In the genomic region with DNA sequence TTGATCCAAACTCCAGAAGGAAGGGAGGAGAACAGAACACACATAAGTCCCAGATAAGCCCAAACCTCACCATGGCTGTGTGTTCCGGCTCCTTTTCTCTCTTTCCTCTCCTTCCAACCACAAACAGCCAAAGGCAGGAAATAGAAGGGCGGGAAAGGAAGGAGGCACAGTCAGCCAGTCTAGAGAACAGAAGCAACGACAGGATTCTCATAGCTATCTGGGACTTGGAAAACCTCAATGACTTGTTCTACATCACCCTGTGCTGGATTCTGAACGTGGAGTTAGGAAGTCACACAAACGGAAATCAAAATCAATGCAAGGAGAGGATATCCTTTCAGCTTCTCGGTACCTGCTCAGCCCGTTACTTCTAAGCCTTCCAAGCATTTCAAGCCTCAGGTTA, we compare ENCODE assay signal across 20 cellular contexts. TPM values are rescaled to one million over a fixed set of nuclear protein-coding genes. Genes with fewer than 3 reads are reported as not detected.
A peak's percentile ranks its signal among the peaks of the same experiment; 100 is the strongest.
DNase-seq lines count a peak whose midpoint lies in the region; ATAC-seq and TF ChIP-seq lines count a peak whose summit lies in the region.
"Had no signal": no experiment of that assay in that cellular context is flagged by ENCODE, and none has a peak within 500 bp of the region (broad histone marks: within the 10 kb centered on the region; RNA-seq: fewer than 3 reads in every experiment).

No MANE protein-coding gene starts in this region.

- no peak for ATAC-seq in GM19351 (IDR thresholded peaks at IDR 0.05; ENCODE audit: unreplicated experiment)
- no peak for ATAC-seq in HG03565 (IDR thresholded peaks at IDR 0.05; ENCODE audit: unreplicated experiment)
- ATAC-seq: body of pancreas; effector memory CD8-positive, alpha-beta T cell; natural killer cell treated with Interleukin-12 subunit alpha and Interleukin-12 subunit beta and Interleukin-15 and Interleukin-18, amount 100 ng/mL, for 72 hours had no signal

- no peak overlapping the region for H3K27ac Mint-ChIP-seq in progenitor cell of endocrine pancreas
- H3K27ac Mint-ChIP-seq: activated CD4-positive, alpha-beta memory T cell treated with anti-CD3 and anti-CD28 coated beads, Interleukin-2, amount 10 ng/mL, durations not matched to agents 7 days and 5 days had no signal

- H3K4me1 Mint-ChIP-seq in progenitor cell of endocrine pancreas (ENCODE audit: low read depth): no peaks in the 10 kb centered on the region

- TF ChIP-seq CTCF in parathyroid adenoma (IDR thresholded peaks at IDR 0.05) (no peak), progenitor cell of endocrine pancreas (IDR thresholded peaks at IDR 0.05; ENCODE audit: unreplicated experiment) (no peak), foreskin fibroblast (IDR thresholded peaks at IDR 0.05; ENCODE audit: low read depth, low read length) (no peak)

- DNase-seq in ELR (ENCODE audit: low read depth) (peak; percentile 40), KBM-7 (peak; percentile 47), epidermal melanocyte (ENCODE audit: insufficient read length, low spot score) (peak; percentile 32), progenitor cell of endocrine pancreas (ENCODE audit: low spot score, unreplicated experiment) (no peak), foreskin fibroblast (no peak)
- DNase-seq: activated CD4-positive, alpha-beta memory T cell treated with anti-CD3 and anti-CD28 coated beads, Interleukin-2, amount 10 ng/mL, durations not matched to agents 7 days and 5 days; activated effector memory CD4-positive, alpha-beta T cell treated with anti-CD3 and anti-CD28 coated beads, Interleukin-2, amount 50 U/mL, for 16 hours; body of pancreas; effector memory CD8-positive, alpha-beta T cell; glutamatergic neuron; GM23248; kidney; NCI-H526; Peyer's patch; sigmoid colon; stimulated activated naive CD4-positive, alpha-beta T cell had no signal

- no peaks in the 10 kb centered on the region for H3K9me3 ChIP-seq in parathyroid adenoma (ENCODE audit: control insufficient read depth, low read length)
- H3K9me3 ChIP-seq: body of pancreas, Peyer's patch, sigmoid colon had no signal

- H3K9me3 Mint-ChIP-seq in progenitor cell of endocrine pancreas (ENCODE audit: low read depth): no peaks in the 10 kb centered on the region
- H3K9me3 Mint-ChIP-seq: activated CD4-positive, alpha-beta memory T cell treated with anti-CD3 and anti-CD28 coated beads, Interleukin-2, amount 10 ng/mL, durations not matched to agents 7 days and 5 days; effector memory CD8-positive, alpha-beta T cell; natural killer cell treated with Interleukin-12 subunit alpha and Interleukin-12 subunit beta and Interleukin-15 and Interleukin-18, amount 100 ng/mL, for 72 hours had no signal

- no peak overlapping the region for H3K9ac ChIP-seq in parathyroid adenoma
- H3K9ac ChIP-seq: GM23248 had no signal

- peaks cover 3% of the 10 kb centered on the region for H3K4me1 ChIP-seq in parathyroid adenoma

- H3K27me3 ChIP-seq in parathyroid adenoma (ENCODE audit: control insufficient read depth, insufficient read depth, low read length): no peaks in the 10 kb centered on the region
- H3K27me3 ChIP-seq: body of pancreas, Peyer's patch, sigmoid colon had no signal

- in situ Hi-C loops in KBM-7 (cut with MboI; ENCODE audit: low pct_unique_long_range_greater_than_20kb, low sequenced_read_pairs): no loop called here

- H3K36me3 ChIP-seq in parathyroid adenoma (ENCODE audit: control insufficient read depth, insufficient read depth, low read length): no peaks in the 10 kb centered on the region
- H3K36me3 ChIP-seq: Peyer's patch had no signal

- no peak overlapping the region for H3K4me3 ChIP-seq in parathyroid adenoma (ENCODE audit: low read depth, low read length)
- no peak overlapping the region for H3K4me3 ChIP-seq in foreskin fibroblast (ENCODE audit: low read depth in 1 of 2, low read length in 2 of 2)
- H3K4me3 ChIP-seq: body of pancreas, GM23248, Peyer's patch, sigmoid colon had no signal

- no peaks in the 10 kb centered on the region for H3K27me3 Mint-ChIP-seq in progenitor cell of endocrine pancreas
- H3K27me3 Mint-ChIP-seq: activated CD4-positive, alpha-beta memory T cell treated with anti-CD3 and anti-CD28 coated beads, Interleukin-2, amount 10 ng/mL, durations not matched to agents 7 days and 5 days; effector memory CD8-positive, alpha-beta T cell; natural killer cell treated with Interleukin-12 subunit alpha and Interleukin-12 subunit beta and Interleukin-15 and Interleukin-18, amount 100 ng/mL, for 72 hours had no signal

- H3K36me3 Mint-ChIP-seq in progenitor cell of endocrine pancreas (ENCODE audit: insufficient read depth): peaks cover 5% of the 10 kb centered on the region
- H3K36me3 Mint-ChIP-seq: natural killer cell treated with Interleukin-12 subunit alpha and Interleukin-12 subunit beta and Interleukin-15 and Interleukin-18, amount 100 ng/mL, for 72 hours had no signal

- H3K79me2 ChIP-seq in parathyroid adenoma: peaks cover 88% of the 10 kb centered on the region

- H3K27ac ChIP-seq in parathyroid adenoma: peak overlapping the region; percentile 15
- H3K27ac ChIP-seq: GM23248, Peyer's patch had no signal

- no peak overlapping the region for H2AFZ ChIP-seq in parathyroid adenoma
- H2AFZ ChIP-seq: GM23248 had no signal

- no peak overlapping the region for H3K4me3 Mint-ChIP-seq in progenitor cell of endocrine pancreas (ENCODE audit: low read depth)
- H3K4me3 Mint-ChIP-seq: activated CD4-positive, alpha-beta memory T cell treated with anti-CD3 and anti-CD28 coated beads, Interleukin-2, amount 10 ng/mL, durations not matched to agents 7 days and 5 days; effector memory CD8-positive, alpha-beta T cell; natural killer cell treated with Interleukin-12 subunit alpha and Interleukin-12 subunit beta and Interleukin-15 and Interleukin-18, amount 100 ng/mL, for 72 hours had no signal

- H3K4me2 ChIP-seq in parathyroid adenoma (ENCODE audit: low read length): no peak overlapping the region

RNA-seq across cellular contexts. Expression of a gene that starts 9.0 kb away (rescaled TPM):
- total RNA-seq in progenitor cell of endocrine pancreas: 41.6 and 44.8 TPM in 2 replicates

RNA-seq across cellular contexts. Expression of a gene that starts 45.4 kb away (rescaled TPM):
- total RNA-seq in progenitor cell of endocrine pancreas: 64.4 and 84.0 TPM in 2 replicates

RNA-seq across cellular contexts. Expression of a gene that starts 47.0 kb away (rescaled TPM):
- 951 and 984 TPM in 2 replicates for total RNA-seq in progenitor cell of endocrine pancreas

Comparison
In these comparisons a context has a peak if more than half of its experiments do, and no peak if none do; other contexts are left out.
1. DNase-seq: peak in ELR (single experiment), KBM-7 (single experiment) and epidermal melanocyte (single experiment); none in progenitor cell of endocrine pancreas (single experiment) and foreskin fibroblast (0 of 2).